1 cellular context compared by ENCODE assay signal in the genomic region with DNA sequence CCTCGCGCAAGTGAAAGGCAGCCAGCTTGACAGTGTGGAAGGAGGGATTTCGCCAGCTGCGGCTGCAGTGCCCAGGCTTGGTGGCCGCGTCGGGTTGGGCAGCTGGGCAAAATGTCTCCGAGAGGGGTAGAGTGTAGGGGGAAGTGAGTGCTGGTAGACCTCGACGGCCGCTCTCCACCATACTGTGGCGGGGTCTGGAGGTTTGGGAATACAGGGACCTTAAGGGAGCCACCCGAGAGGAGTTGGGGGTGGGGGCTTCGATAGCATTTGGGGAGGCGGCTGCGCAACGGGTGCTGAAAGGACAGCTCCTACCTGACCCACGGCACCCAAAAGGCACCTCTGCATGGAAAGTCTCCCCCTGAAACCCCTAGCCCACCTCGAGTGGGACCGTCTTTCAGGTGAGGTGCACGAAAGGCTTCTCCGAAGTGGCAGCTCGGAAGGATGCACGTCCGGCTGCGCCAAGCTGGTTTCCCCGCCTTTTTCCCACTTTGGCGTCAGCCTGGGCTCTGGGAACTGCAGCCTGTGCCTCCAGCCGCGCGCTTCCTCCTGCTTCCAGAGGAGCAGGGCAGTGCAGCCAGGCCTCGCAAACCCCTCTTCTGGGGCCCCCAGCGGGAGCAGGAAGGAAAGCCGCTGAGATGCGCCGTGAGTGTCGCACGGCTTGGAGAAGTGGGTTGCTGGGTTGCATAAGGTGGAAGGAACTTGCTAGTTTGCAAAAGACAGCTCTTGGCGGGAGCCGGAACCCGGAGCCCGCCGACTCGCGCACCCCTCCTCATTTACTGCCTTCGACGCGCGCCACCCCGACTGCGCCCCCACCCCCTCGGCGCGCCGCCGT.
TF ChIP-seq lines count a peak whose summit lies in the region.

No MANE protein-coding gene starts in this region.

TF ChIP-seq in HepG2, 621 proteins besides CTCF, POLR2A, EP300 and RAD21 (continued from another document and continues in another):
- TF ChIP-seq, protein P1, sequence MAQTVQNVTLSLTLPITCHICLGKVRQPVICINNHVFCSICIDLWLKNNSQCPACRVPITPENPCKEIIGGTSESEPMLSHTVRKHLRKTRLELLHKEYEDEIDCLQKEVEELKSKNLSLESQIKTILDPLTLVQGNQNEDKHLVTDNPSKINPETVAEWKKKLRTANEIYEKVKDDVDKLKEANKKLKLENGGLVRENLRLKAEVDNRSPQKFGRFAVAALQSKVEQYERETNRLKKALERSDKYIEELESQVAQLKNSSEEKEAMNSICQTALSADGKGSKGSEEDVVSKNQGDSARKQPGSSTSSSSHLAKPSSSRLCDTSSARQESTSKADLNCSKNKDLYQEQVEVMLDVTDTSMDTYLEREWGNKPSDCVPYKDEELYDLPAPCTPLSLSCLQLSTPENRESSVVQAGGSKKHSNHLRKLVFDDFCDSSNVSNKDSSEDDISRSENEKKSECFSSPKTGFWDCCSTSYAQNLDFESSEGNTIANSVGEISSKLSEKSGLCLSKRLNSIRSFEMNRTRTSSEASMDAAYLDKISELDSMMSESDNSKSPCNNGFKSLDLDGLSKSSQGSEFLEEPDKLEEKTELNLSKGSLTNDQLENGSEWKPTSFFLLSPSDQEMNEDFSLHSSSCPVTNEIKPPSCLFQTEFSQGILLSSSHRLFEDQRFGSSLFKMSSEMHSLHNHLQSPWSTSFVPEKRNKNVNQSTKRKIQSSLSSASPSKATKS (CRISPR knock-in tag; IDR thresholded peaks at IDR 0.05): no peak
- TF ChIP-seq ZNF792 (CRISPR knock-in tag; IDR thresholded peaks at IDR 0.05) (no peak), ZSCAN30 (CRISPR knock-in tag; IDR thresholded peaks at IDR 0.05) (no peak), EZH2 (conservative IDR thresholded peaks at IDR 0.05; ENCODE audit: low read depth, low read length) (no peak), CENPT (CRISPR knock-in tag; IDR thresholded peaks at IDR 0.05; ENCODE audit: low read depth) (no peak), ZNF598 (CRISPR knock-in tag; IDR thresholded peaks at IDR 0.05; ENCODE audit: borderline replicate concordance) (no peak), CBX1 (IDR thresholded peaks at IDR 0.05; ENCODE audit: low read depth) (no peak), ZNF432 (CRISPR knock-in tag; IDR thresholded peaks at IDR 0.05; ENCODE audit: borderline replicate concordance) (no peak), NCOA2 (CRISPR knock-in tag; IDR thresholded peaks at IDR 0.05) (no peak), ZIK1 (CRISPR knock-in tag; IDR thresholded peaks at IDR 0.05; ENCODE audit: borderline replicate concordance, low read depth) (no peak), KDM6A (CRISPR knock-in tag; IDR thresholded peaks at IDR 0.05; ENCODE audit: low read depth) (no peak), REXO4 (CRISPR knock-in tag; IDR thresholded peaks at IDR 0.05; ENCODE audit: borderline replicate concordance) (no peak), KDM5A (IDR thresholded peaks at IDR 0.05; ENCODE audit: borderline replicate concordance, low read length) (no peak), AGO1 (IDR thresholded peaks at IDR 0.05; ENCODE audit: low read depth, low read length, poor library complexity, severe bottlenecking) (peak; percentile 96), IKZF4 (CRISPR knock-in tag; IDR thresholded peaks at IDR 0.05; ENCODE audit: borderline replicate concordance, low read depth, not compliant biosample characterization) (peak; percentile 11), ZNF747 (CRISPR knock-in tag; IDR thresholded peaks at IDR 0.05; ENCODE audit: borderline replicate concordance) (no peak), JUNB (CRISPR knock-in tag; IDR thresholded peaks at IDR 0.05; ENCODE audit: borderline replicate concordance) (no peak), ZMYM3 (CRISPR knock-in tag; IDR thresholded peaks at IDR 0.05) (no peak), ZNF331 (CRISPR knock-in tag; IDR thresholded peaks at IDR 0.05) (no peak; the same call in 1 of the 2 replicates), ZNF496 (CRISPR knock-in tag; IDR thresholded peaks at IDR 0.05; ENCODE audit: insufficient replicate concordance) (no peak), ZNF292 (CRISPR knock-in tag; IDR thresholded peaks at IDR 0.05; ENCODE audit: borderline replicate concordance, low read depth) (no peak), CBX2 (IDR thresholded peaks at IDR 0.05; ENCODE audit: low read depth, low read length) (no peak), CBX2 (CRISPR knock-in tag; IDR thresholded peaks at IDR 0.05; ENCODE audit: low read depth) (no peak), ZNF263 (CRISPR knock-in tag; IDR thresholded peaks at IDR 0.05) (0 out of 2 replicates have a peak, but pooled peaks have one; percentile 30), HCFC1 (IDR thresholded peaks at IDR 0.05; ENCODE audit: low read depth, low read length) (no peak), ZNF629 (CRISPR knock-in tag; conservative IDR thresholded peaks at IDR 0.05) (no peak), SALL1 (CRISPR knock-in tag; IDR thresholded peaks at IDR 0.05) (no peak), SNAPC2 (CRISPR knock-in tag; IDR thresholded peaks at IDR 0.05) (no peak), FOSL1 (CRISPR knock-in tag; IDR thresholded peaks at IDR 0.05; ENCODE audit: borderline replicate concordance) (no peak), RBAK (CRISPR knock-in tag; IDR thresholded peaks at IDR 0.05) (no peak), HES4 (CRISPR knock-in tag; IDR thresholded peaks at IDR 0.05; ENCODE audit: borderline replicate concordance) (no peak), SYNCRIP (IDR thresholded peaks at IDR 0.05; ENCODE audit: insufficient read depth, low read depth, low read length) (no peak), RFXANK (CRISPR knock-in tag; IDR thresholded peaks at IDR 0.05) (no peak), ZNF670 (CRISPR knock-in tag; IDR thresholded peaks at IDR 0.05; ENCODE audit: borderline replicate concordance) (0 out of 2 replicates have a peak, but pooled peaks have one; percentile 8), POLR2AphosphoS5 (IDR thresholded peaks at IDR 0.05; ENCODE audit: low read depth, low read length) (no peak), RAD51 (IDR thresholded peaks at IDR 0.05; ENCODE audit: borderline replicate concordance) (no peak), SAP130 (CRISPR knock-in tag; IDR thresholded peaks at IDR 0.05; ENCODE audit: low read depth) (no peak), ZSCAN25 (CRISPR knock-in tag; IDR thresholded peaks at IDR 0.05) (no peak), SP4 (CRISPR knock-in tag; IDR thresholded peaks at IDR 0.05) (no peak), MTA1 (CRISPR knock-in tag; IDR thresholded peaks at IDR 0.05; ENCODE audit: borderline replicate concordance) (peak; percentile 23; the same call in 1 of the 2 replicates), ZMYM4 (CRISPR knock-in tag; IDR thresholded peaks at IDR 0.05) (0 out of 2 replicates have a peak, but pooled peaks have one; percentile 4), RARA (CRISPR knock-in tag; IDR thresholded peaks at IDR 0.05) (no peak), ZNF468 (CRISPR knock-in tag; IDR thresholded peaks at IDR 0.05) (no peak), ZNF7 (CRISPR knock-in tag; IDR thresholded peaks at IDR 0.05) (no peak)
- TF ChIP-seq, protein P2, sequence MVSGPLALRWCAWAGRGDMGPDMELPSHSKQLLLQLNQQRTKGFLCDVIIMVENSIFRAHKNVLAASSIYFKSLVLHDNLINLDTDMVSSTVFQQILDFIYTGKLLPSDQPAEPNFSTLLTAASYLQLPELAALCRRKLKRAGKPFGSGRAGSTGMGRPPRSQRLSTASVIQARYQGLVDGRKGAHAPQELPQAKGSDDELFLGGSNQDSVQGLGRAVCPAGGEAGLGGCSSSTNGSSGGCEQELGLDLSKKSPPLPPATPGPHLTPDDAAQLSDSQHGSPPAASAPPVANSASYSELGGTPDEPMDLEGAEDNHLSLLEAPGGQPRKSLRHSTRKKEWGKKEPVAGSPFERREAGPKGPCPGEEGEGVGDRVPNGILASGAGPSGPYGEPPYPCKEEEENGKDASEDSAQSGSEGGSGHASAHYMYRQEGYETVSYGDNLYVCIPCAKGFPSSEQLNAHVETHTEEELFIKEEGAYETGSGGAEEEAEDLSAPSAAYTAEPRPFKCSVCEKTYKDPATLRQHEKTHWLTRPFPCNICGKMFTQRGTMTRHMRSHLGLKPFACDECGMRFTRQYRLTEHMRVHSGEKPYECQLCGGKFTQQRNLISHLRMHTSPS (CRISPR knock-in tag; IDR thresholded peaks at IDR 0.05; ENCODE audit: low read depth): peak; percentile 46; the same call in 1 of the 2 replicates
- TF ChIP-seq, protein P3, sequence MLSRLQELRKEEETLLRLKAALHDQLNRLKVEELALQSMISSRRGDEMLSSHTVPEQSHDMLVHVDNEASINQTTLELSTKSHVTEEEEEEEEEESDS (CRISPR knock-in tag; IDR thresholded peaks at IDR 0.05; ENCODE audit: borderline replicate concordance): no peak
- TF ChIP-seq, protein P4, sequence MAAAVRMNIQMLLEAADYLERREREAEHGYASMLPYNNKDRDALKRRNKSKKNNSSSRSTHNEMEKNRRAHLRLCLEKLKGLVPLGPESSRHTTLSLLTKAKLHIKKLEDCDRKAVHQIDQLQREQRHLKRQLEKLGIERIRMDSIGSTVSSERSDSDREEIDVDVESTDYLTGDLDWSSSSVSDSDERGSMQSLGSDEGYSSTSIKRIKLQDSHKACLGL (CRISPR knock-in tag; IDR thresholded peaks at IDR 0.05): no peak; the same call in 1 of the 2 replicates
- TF ChIP-seq, protein P5, sequence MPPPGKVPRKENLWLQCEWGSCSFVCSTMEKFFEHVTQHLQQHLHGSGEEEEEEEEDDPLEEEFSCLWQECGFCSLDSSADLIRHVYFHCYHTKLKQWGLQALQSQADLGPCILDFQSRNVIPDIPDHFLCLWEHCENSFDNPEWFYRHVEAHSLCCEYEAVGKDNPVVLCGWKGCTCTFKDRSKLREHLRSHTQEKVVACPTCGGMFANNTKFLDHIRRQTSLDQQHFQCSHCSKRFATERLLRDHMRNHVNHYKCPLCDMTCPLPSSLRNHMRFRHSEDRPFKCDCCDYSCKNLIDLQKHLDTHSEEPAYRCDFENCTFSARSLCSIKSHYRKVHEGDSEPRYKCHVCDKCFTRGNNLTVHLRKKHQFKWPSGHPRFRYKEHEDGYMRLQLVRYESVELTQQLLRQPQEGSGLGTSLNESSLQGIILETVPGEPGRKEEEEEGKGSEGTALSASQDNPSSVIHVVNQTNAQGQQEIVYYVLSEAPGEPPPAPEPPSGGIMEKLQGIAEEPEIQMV (CRISPR knock-in tag; IDR thresholded peaks at IDR 0.05; ENCODE audit: low read depth): no peak
- TF ChIP-seq, protein P6, sequence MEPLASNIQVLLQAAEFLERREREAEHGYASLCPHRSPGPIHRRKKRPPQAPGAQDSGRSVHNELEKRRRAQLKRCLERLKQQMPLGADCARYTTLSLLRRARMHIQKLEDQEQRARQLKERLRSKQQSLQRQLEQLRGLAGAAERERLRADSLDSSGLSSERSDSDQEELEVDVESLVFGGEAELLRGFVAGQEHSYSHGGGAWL (CRISPR knock-in tag; IDR thresholded peaks at IDR 0.05): no peak
- TF ChIP-seq, protein P7, sequence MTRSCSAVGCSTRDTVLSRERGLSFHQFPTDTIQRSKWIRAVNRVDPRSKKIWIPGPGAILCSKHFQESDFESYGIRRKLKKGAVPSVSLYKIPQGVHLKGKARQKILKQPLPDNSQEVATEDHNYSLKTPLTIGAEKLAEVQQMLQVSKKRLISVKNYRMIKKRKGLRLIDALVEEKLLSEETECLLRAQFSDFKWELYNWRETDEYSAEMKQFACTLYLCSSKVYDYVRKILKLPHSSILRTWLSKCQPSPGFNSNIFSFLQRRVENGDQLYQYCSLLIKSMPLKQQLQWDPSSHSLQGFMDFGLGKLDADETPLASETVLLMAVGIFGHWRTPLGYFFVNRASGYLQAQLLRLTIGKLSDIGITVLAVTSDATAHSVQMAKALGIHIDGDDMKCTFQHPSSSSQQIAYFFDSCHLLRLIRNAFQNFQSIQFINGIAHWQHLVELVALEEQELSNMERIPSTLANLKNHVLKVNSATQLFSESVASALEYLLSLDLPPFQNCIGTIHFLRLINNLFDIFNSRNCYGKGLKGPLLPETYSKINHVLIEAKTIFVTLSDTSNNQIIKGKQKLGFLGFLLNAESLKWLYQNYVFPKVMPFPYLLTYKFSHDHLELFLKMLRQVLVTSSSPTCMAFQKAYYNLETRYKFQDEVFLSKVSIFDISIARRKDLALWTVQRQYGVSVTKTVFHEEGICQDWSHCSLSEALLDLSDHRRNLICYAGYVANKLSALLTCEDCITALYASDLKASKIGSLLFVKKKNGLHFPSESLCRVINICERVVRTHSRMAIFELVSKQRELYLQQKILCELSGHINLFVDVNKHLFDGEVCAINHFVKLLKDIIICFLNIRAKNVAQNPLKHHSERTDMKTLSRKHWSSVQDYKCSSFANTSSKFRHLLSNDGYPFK (CRISPR knock-in tag; IDR thresholded peaks at IDR 0.05; ENCODE audit: borderline replicate concordance): peak; percentile 42; the same call in 1 of the 2 replicates
- TF ChIP-seq, protein P8, sequence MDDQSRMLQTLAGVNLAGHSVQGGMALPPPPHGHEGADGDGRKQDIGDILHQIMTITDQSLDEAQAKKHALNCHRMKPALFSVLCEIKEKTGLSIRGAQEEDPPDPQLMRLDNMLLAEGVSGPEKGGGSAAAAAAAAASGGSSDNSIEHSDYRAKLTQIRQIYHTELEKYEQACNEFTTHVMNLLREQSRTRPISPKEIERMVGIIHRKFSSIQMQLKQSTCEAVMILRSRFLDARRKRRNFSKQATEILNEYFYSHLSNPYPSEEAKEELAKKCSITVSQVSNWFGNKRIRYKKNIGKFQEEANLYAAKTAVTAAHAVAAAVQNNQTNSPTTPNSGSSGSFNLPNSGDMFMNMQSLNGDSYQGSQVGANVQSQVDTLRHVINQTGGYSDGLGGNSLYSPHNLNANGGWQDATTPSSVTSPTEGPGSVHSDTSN (CRISPR knock-in tag; IDR thresholded peaks at IDR 0.05; ENCODE audit: borderline replicate concordance): no peak
- TF ChIP-seq, protein P9, sequence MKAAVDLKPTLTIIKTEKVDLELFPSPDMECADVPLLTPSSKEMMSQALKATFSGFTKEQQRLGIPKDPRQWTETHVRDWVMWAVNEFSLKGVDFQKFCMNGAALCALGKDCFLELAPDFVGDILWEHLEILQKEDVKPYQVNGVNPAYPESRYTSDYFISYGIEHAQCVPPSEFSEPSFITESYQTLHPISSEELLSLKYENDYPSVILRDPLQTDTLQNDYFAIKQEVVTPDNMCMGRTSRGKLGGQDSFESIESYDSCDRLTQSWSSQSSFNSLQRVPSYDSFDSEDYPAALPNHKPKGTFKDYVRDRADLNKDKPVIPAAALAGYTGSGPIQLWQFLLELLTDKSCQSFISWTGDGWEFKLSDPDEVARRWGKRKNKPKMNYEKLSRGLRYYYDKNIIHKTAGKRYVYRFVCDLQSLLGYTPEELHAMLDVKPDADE (CRISPR knock-in tag; IDR thresholded peaks at IDR 0.05): no peak
- TF ChIP-seq, protein P10, sequence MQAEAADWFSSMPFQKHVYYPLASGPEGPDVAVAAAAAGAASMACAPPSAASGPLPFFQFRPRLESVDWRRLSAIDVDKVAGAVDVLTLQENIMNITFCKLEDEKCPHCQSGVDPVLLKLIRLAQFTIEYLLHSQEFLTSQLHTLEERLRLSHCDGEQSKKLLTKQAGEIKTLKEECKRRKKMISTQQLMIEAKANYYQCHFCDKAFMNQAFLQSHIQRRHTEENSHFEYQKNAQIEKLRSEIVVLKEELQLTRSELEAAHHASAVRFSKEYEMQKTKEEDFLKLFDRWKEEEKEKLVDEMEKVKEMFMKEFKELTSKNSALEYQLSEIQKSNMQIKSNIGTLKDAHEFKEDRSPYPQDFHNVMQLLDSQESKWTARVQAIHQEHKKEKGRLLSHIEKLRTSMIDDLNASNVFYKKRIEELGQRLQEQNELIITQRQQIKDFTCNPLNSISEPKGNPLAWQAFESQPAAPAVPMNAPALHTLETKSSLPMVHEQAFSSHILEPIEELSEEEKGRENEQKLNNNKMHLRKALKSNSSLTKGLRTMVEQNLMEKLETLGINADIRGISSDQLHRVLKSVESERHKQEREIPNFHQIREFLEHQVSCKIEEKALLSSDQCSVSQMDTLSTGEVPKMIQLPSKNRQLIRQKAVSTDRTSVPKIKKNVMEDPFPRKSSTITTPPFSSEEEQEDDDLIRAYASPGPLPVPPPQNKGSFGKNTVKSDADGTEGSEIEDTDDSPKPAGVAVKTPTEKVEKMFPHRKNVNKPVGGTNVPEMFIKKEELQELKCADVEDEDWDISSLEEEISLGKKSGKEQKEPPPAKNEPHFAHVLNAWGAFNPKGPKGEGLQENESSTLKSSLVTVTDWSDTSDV (CRISPR knock-in tag; IDR thresholded peaks at IDR 0.05): no peak
